Comparison of ENCODE assay signal across 9 cellular contexts in the genomic region with DNA sequence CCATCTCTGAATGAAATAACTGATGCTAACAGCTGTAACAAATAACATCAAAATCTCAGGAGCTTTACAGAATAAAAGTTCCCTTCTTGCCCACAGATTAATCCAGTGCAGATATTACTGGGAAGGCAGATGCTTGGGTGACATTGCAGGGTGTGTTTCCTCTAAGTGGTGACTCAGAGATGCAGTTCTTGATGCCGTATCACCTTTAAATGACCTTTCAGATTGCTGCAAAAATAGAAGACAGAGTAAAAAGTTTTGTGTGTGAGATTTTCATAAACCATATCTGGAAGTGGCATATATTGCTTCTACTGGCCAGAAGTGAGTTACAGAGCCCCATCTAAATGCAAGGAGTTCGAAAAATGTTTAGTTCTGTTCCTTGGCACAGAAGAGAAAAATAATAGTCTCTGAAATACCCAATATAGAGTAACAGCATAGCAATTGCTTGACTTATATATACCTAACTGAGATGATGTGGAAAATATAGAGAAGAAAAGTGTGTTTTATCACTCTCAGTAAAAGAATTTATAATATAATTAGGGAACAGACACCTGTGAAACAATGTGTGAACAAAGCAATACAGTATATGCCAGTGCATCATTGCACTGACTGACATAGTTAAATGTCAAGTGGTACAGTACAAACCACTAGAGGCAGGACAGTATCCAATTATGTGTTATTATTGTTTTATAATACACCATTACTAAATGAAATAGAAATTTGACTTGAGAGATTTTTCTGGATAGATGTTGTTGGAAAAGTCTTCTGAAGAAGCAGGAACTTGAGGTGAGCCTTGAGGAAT.
DNase-seq lines count a peak whose midpoint lies in the region; ATAC-seq and TF ChIP-seq lines count a peak whose summit lies in the region.
"Had no signal": no experiment of that assay in that cellular context is flagged by ENCODE, and none has a peak within 500 bp of the region (broad histone marks: within the 10 kb centered on the region; RNA-seq: fewer than 3 reads in every experiment).

No MANE protein-coding gene starts in this region.

- no peak for TF ChIP-seq POLR2A in gastrocnemius medialis (IDR thresholded peaks at IDR 0.05)

- no peaks in the 10 kb centered on the region for H3K79me2 ChIP-seq in OCI-LY3 (ENCODE audit: low read length)

- no peak for TF ChIP-seq CTCF in OCI-LY3 (IDR thresholded peaks at IDR 0.05; ENCODE audit: low read depth, low read length)
- no peak for TF ChIP-seq CTCF in gastrocnemius medialis (IDR thresholded peaks at IDR 0.05 in 4 of 5, conservative IDR thresholded peaks at IDR 0.05 in 1 of 5)
- no peak for TF ChIP-seq CTCF in coronary artery (IDR thresholded peaks at IDR 0.05)
- TF ChIP-seq CTCF in endothelial cell (IDR thresholded peaks at IDR 0.05; ENCODE audit: unreplicated experiment), result no peak

- H3K4me1 ChIP-seq in OCI-LY3 (ENCODE audit: low read length), result peaks cover 72% of the 10 kb centered on the region
- no peaks in the 10 kb centered on the region for H3K4me1 ChIP-seq in gastrocnemius medialis

- no peak overlapping the region for H2AFZ ChIP-seq in OCI-LY3 (ENCODE audit: low read depth, low read length)

- H3K4me1 Mint-ChIP-seq in activated T-cell treated with anti-CD3 and anti-CD28 coated beads, Interleukin-2, amount 50 U/mL, for 72 hours (ENCODE audit: low read depth), result peaks cover 65% of the 10 kb centered on the region
- H3K4me1 Mint-ChIP-seq in endothelial cell (ENCODE audit: unreplicated experiment), result no peaks in the 10 kb centered on the region

- peak; percentile 52 to 59 for ATAC-seq in activated T-cell treated with anti-CD3 and anti-CD28 coated beads, Interleukin-2, amount 50 U/mL, for 72 hours (replicated peaks in 1 of 2)
- peak; percentile 72 for ATAC-seq in HG02610 (IDR thresholded peaks at IDR 0.05; ENCODE audit: unreplicated experiment)
- ATAC-seq in gastrocnemius medialis, result peak; percentile 36 to 73

- H3K36me3 Mint-ChIP-seq in activated T-cell treated with anti-CD3 and anti-CD28 coated beads, Interleukin-2, amount 50 U/mL, for 72 hours (ENCODE audit: insufficient read depth in 2 of 2), result peaks cover 1 to 9% of the 10 kb centered on the region in 2 donors
- H3K36me3 Mint-ChIP-seq in endothelial cell (ENCODE audit: low read depth, unreplicated experiment), result no peaks in the 10 kb centered on the region

- H3K9me3 ChIP-seq in OCI-LY3 (ENCODE audit: insufficient read depth, low read length) (no peaks in the 10 kb centered on the region), gastrocnemius medialis (no peaks in the 10 kb centered on the region)

- in situ Hi-C loops in gastrocnemius medialis (cut with MboI; ENCODE audit: low sequenced_read_pairs in 4 of 4), result no loop called here

- H3K36me3 ChIP-seq in OCI-LY3 (replicated peaks; ENCODE audit: low read depth, low read length), result no peaks in the 10 kb centered on the region
- no peaks in the 10 kb centered on the region for H3K36me3 ChIP-seq in gastrocnemius medialis

- H3K27me3 ChIP-seq in OCI-LY3 (ENCODE audit: low read depth, low read length), result peaks cover 10% of the 10 kb centered on the region; the same call in 1 of the 2 replicates
- no peaks in the 10 kb centered on the region for H3K27me3 ChIP-seq in gastrocnemius medialis

- H3K27ac ChIP-seq in OCI-LY3 (ENCODE audit: low read length) (peak overlapping the region; percentile 19; the same call in 1 of the 2 replicates), gastrocnemius medialis (no peak overlapping the region), coronary artery (no peak overlapping the region)

- H3K4me2 ChIP-seq in OCI-LY3 (ENCODE audit: low read length), result peak overlapping the region; percentile 62

- H3K27ac Mint-ChIP-seq in activated T-cell treated with anti-CD3 and anti-CD28 coated beads, Interleukin-2, amount 50 U/mL, for 72 hours, result peak overlapping the region; percentile 4
- no peak overlapping the region for H3K27ac Mint-ChIP-seq in endothelial cell (ENCODE audit: unreplicated experiment)

- DNase-seq in activated T-cell treated with anti-CD3 and anti-CD28 coated beads, Interleukin-2, amount 50 U/mL, for 72 hours, result peak in 1 of 2 donors; percentile 14
- DNase-seq in activated T-cell treated with anti-CD3 and anti-CD28 coated beads, Interleukin-2, amount 50 U/mL, for 48 hours, result no peak
- DNase-seq in gastrocnemius medialis (no peak), coronary artery (ENCODE audit: low spot score) (no peak), endothelial cell (ENCODE audit: low spot score) (no peak), DMS153 (lab: John Stamatoyannopoulos, UW) (no peak)
- DNase-seq: activated CD4-positive, CD25-positive, alpha-beta regulatory T cell treated with anti-CD3 and anti-CD28 coated beads, Interleukin-2, amount 50 U/mL, for 72 hours had no signal

- peaks cover 0 to 1% of the 10 kb centered on the region in 2 donors for H3K9me3 Mint-ChIP-seq in activated T-cell treated with anti-CD3 and anti-CD28 coated beads, Interleukin-2, amount 50 U/mL, for 72 hours
- H3K9me3 Mint-ChIP-seq in endothelial cell (ENCODE audit: unreplicated experiment), result no peaks in the 10 kb centered on the region

- no peaks in the 10 kb centered on the region for H3K27me3 Mint-ChIP-seq in activated T-cell treated with anti-CD3 and anti-CD28 coated beads, Interleukin-2, amount 50 U/mL, for 72 hours (ENCODE audit: low read depth)
- H3K27me3 Mint-ChIP-seq in endothelial cell (ENCODE audit: unreplicated experiment), result peaks cover 2% of the 10 kb centered on the region

- H3K4me3 ChIP-seq in OCI-LY3 (ENCODE audit: low read length) (0 out of 2 replicates have a peak overlapping the region, but pooled peaks have one; percentile 10), gastrocnemius medialis (no peak overlapping the region), coronary artery (no peak overlapping the region)

- H3K9ac ChIP-seq in OCI-LY3 (ENCODE audit: low read length), result no peak overlapping the region

- intact Hi-C loops in gastrocnemius medialis (cut with DNase I; ENCODE audit: low total_unique reads), result no loop called here

- H3K4me3 Mint-ChIP-seq in activated T-cell treated with anti-CD3 and anti-CD28 coated beads, Interleukin-2, amount 50 U/mL, for 72 hours, result peak overlapping the region; percentile 2 to 20
- no peak overlapping the region for H3K4me3 Mint-ChIP-seq in endothelial cell (ENCODE audit: unreplicated experiment)

- H4K20me1 ChIP-seq in OCI-LY3 (ENCODE audit: insufficient read depth, low read length), result no peaks in the 10 kb centered on the region
